In the genomic region with DNA sequence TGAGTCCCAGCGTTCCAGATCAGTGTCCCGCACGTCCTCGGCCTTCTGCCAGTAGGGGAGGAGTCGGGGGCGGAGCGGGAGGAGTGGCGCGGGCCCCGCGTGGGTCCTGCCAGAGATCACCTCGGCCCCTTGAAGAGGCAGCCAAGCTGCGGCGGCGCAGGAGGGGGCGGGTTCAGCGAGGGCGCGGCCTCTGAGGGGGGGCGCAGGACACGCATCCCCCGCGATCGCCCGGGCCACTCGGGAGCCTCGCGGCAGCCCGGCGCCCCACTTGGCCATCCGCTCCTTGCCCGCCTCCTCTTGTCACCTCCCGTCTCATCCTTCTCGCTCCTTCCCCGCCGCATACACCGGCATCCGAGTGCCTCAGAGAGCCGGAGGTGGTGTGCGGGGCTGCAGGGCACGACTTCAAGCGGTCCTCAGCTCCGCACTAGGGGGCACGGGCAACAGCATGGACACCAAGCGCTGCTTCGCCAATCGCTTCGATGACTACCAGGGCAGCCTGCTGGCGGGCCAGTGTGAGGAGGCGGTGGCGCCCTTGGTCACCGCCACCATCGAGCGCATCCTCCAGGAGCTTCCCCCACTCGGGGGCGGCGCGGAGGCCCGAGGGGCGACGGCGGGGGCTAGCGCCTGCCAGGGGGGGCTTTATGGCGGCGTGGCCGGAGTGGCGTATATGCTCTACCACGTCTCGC, we compare ENCODE assay signal across 8 cellular contexts. TPM values are rescaled to one million over a fixed set of nuclear protein-coding genes. Genes with fewer than 3 reads are reported as not detected.
DNase-seq lines count a peak whose midpoint lies in the region; ATAC-seq, FAIRE-seq and TF ChIP-seq lines count a peak whose summit lies in the region.
"Not testable (repeated sequence)": the region's sequence is repeated elsewhere in the genome, so short reads cannot be mapped to it uniquely, and the experiment has no call there.

A gene (plus strand): TSS at position 236 of the 686 bp plus-strand sequence. CDS start 210 bp downstream, at position 446.

- H3K4me3 ChIP-seq in GM12864 (ENCODE audit: low read depth, low read length) (peak within 1 kb of the TSS; percentile 3; the same call in 1 of the 2 replicates), H1 (ENCODE audit: extremely low read depth in 1 of 4, insufficient read depth in 2 of 4, low read depth in 3 of 4, low read length in 4 of 4) (peak within 1 kb of the TSS in 3 of 4 experiments; percentile 2 to 53 (median 18); a peak in 4 of 8 replicates), kidney epithelial cell (ENCODE audit: low read depth, low read length) (peak within 1 kb of the TSS; percentile 30), trophoblast cell (ENCODE audit: low read depth, low read length) (peak within 1 kb of the TSS; percentile 48), tibial artery (peak within 1 kb of the TSS; percentile 53 to 60)

- WGBS in H1 (ENCODE audit: extremely low coverage in 1 of 2, insufficient coverage in 1 of 2, insufficient read length in 1 of 2, insufficient replicate concordance in 2 of 2, low coverage in 1 of 2, low lambda C conversion rate in 2 of 2, missing lambda C conversion rate in 1 of 2), 2 experiments: 13% methylated on average over 9 of the region's 69 CpGs; no CpG with 5 or more reads in 1 of the 2 experiments
- WGBS in trophoblast cell (ENCODE audit: extremely low coverage, insufficient coverage, insufficient read length): no CpG with 5 or more reads among the region's 69 CpGs

- not testable (repeated sequence) for DNase-seq in GM12864 (ENCODE audit: low read depth); kidney epithelial cell (ENCODE audit: low read depth); trophoblast cell
- DNase-seq in LoVo (ENCODE audit: low spot score) (peak; percentile 2), T-cell (peak in 8 of 34 experiments; percentile 1 to 24 (median 7)), activated gamma-delta T cell treated with Interleukin-2 at 50 U/mL for 16 hours (peak; percentile 16), H1 (ENCODE audit: low read depth in 1 of 2, low spot score in 2 of 2) (peak in 1 of 2 experiments; percentile 49), tibial artery (peak; percentile 12 to 58)

- not testable (repeated sequence) for H3K36me3 Mint-ChIP-seq in T-cell

- H2BK15ac ChIP-seq in H1 (ENCODE audit: low read length): not testable (repeated sequence)

- H2BK20ac ChIP-seq in H1 (ENCODE audit: low read length): not testable (repeated sequence)

- CTCF ChIA-PET in T-cell (lab: Charles Lee): not testable (repeated sequence)
- CTCF ChIA-PET in H1 (lab: Charles Lee; ENCODE audit: partially characterized antibody): interaction anchor here (1.3 kb wide), 1 partner anchor 97 kb away, joined by 3 read pairs; no protein-coding TSS in a partner anchor

- not testable (repeated sequence) for H4K91ac ChIP-seq in H1 (replicated peaks; ENCODE audit: insufficient read length, low read length); trophoblast cell (ENCODE audit: low read depth, low read length)

- not testable (repeated sequence) for FAIRE-seq in H1 (lab: Jason Lieb, UNC)

- peaks cover 8 to 12% (median 12%) of the 10 kb centered on the region in 3 donors for H3K4me1 Mint-ChIP-seq in T-cell

- H3K9ac ChIP-seq in H1 (replicated peaks in 1 of 4; ENCODE audit: extremely low read depth in 1 of 4, low read depth in 3 of 4, low read length in 3 of 4); trophoblast cell (ENCODE audit: low read length): not testable (repeated sequence)

- not testable (repeated sequence) for TF ChIP-seq RAD21 in H1 (IDR thresholded peaks at IDR 0.05 in 1 of 2, conservative IDR thresholded peaks at IDR 0.05 in 1 of 2; ENCODE audit: low read depth in 2 of 2, low read length in 2 of 2)

- not testable (repeated sequence) for TF ChIP-seq EP300 in H1 (IDR thresholded peaks at IDR 0.05; ENCODE audit: borderline replicate concordance in 1 of 2, low read depth in 2 of 2, low read length in 2 of 2)

- not testable (repeated sequence) for H3K9me3 Mint-ChIP-seq in T-cell

- H4K8ac ChIP-seq in H1 (ENCODE audit: extremely low read depth, insufficient read depth, low read length); trophoblast cell (ENCODE audit: low read depth, low read length): not testable (repeated sequence)

- peaks cover 10 to 35% of the 10 kb centered on the region in 2 donors for H3K27me3 Mint-ChIP-seq in T-cell

- not testable (repeated sequence) for H3K4me1 ChIP-seq in H1 (replicated peaks in 1 of 4; ENCODE audit: control insufficient read depth in 3 of 4, insufficient read depth in 4 of 4, low read length in 3 of 4); trophoblast cell (ENCODE audit: control insufficient read depth in 1 of 2, insufficient read depth in 2 of 2, low read length in 2 of 2); tibial artery

- H3K27me3 ChIP-seq in H1 (replicated peaks in 1 of 4; ENCODE audit: control insufficient read depth in 3 of 4, extremely low read depth in 1 of 4, insufficient read depth in 3 of 4, low read length in 3 of 4); kidney epithelial cell (ENCODE audit: control insufficient read depth, insufficient read depth, low read length); trophoblast cell (ENCODE audit: insufficient read depth, low read length); tibial artery: not testable (repeated sequence)

- H2BK120ac ChIP-seq in H1 (replicated peaks; ENCODE audit: low read depth, low read length); trophoblast cell (ENCODE audit: insufficient read depth, low read length, poor library complexity): not testable (repeated sequence)

- not testable (repeated sequence) for H2BK12ac ChIP-seq in H1 (ENCODE audit: low read depth, low read length); trophoblast cell (ENCODE audit: low read length)

- not testable (repeated sequence) for TF ChIP-seq CTCF in GM12864 (IDR thresholded peaks at IDR 0.05; ENCODE audit: low read depth, low read length, missing control alignments); H1 (IDR thresholded peaks at IDR 0.05; ENCODE audit: control extremely low read depth in 1 of 3, insufficient read depth in 1 of 3, low read depth in 1 of 3, low read length in 3 of 3); kidney epithelial cell (IDR thresholded peaks at IDR 0.05; ENCODE audit: insufficient read depth, low read length, poor library complexity, severe bottlenecking); tibial artery (IDR thresholded peaks at IDR 0.05)

- not testable (repeated sequence) for TF ChIP-seq POLR2A in H1 (IDR thresholded peaks at IDR 0.05; ENCODE audit: control extremely low read depth in 1 of 2, low read depth in 2 of 2, low read length in 2 of 2)

- H3K79me1 ChIP-seq in H1 (ENCODE audit: low read depth, low read length); trophoblast cell (ENCODE audit: low read length): not testable (repeated sequence)

- POLR2A ChIA-PET in T-cell (lab: Charles Lee); H1 (lab: Charles Lee; ENCODE audit: partially characterized antibody): not testable (repeated sequence)

- not testable (repeated sequence) for H2AK5ac ChIP-seq in H1 (ENCODE audit: low read depth, low read length); trophoblast cell (ENCODE audit: low read length)

- not testable (repeated sequence) for H3K27ac Mint-ChIP-seq in T-cell

- H3K23me2 ChIP-seq in H1 (ENCODE audit: low read depth, low read length): not testable (repeated sequence)

- H4K20me1 ChIP-seq in H1 (replicated peaks in 1 of 2; ENCODE audit: control insufficient read depth in 1 of 2, insufficient read depth in 2 of 2, low read length in 2 of 2): not testable (repeated sequence)

- not testable (repeated sequence) for H3K14ac ChIP-seq in H1 (ENCODE audit: insufficient read length); trophoblast cell (ENCODE audit: low read length)

- H2AFZ ChIP-seq in H1 (ENCODE audit: low read length): not testable (repeated sequence)
- H2AFZ ChIP-seq in trophoblast cell (ENCODE audit: insufficient read depth, low read length, poor library complexity): peak within 1 kb of the TSS; percentile 41

- intact Hi-C loops in tibial artery (cut with DNase I; ENCODE audit: low total_unique reads): not testable (repeated sequence)

- not testable (repeated sequence) for H3K9me3 ChIP-seq in H1 (ENCODE audit: insufficient read depth in 2 of 2, low read depth in 1 of 2, low read length in 1 of 2); trophoblast cell (ENCODE audit: insufficient read depth, low read depth, low read length); tibial artery

- not testable (repeated sequence) for H4K5ac ChIP-seq in H1 (ENCODE audit: insufficient read length, low read depth, low read length)

- H3K4me2 ChIP-seq in H1 (ENCODE audit: insufficient read depth in 1 of 2, low read depth in 2 of 2, low read length in 2 of 2) (peak within 1 kb of the TSS; percentile 58 to 59), trophoblast cell (ENCODE audit: low read length) (peak within 1 kb of the TSS; percentile 68)

- not testable (repeated sequence) for H2BK5ac ChIP-seq in H1 (ENCODE audit: low read depth, low read length); trophoblast cell (ENCODE audit: low read depth, low read length, poor library complexity)

- H3K23ac ChIP-seq in H1 (ENCODE audit: insufficient read length); trophoblast cell (ENCODE audit: low read length): not testable (repeated sequence)

- H3K79me2 ChIP-seq in H1 (ENCODE audit: control insufficient read depth in 1 of 2, insufficient read depth in 2 of 2, low read length in 2 of 2); trophoblast cell (ENCODE audit: control insufficient read depth, insufficient read depth, low read length, poor library complexity): not testable (repeated sequence)

- peak in 2 of 4 experiments; percentile 14 to 33 for ATAC-seq in T-cell (replicated peaks in 1 of 4)

- H3K36me3 ChIP-seq in H1 (ENCODE audit: control insufficient read depth in 2 of 4, insufficient read depth in 4 of 4, low read length in 3 of 4); kidney epithelial cell (ENCODE audit: control insufficient read depth, insufficient read depth, low read length); trophoblast cell (ENCODE audit: control insufficient read depth in 1 of 2, insufficient read depth in 2 of 2, low read length in 2 of 2); tibial artery: not testable (repeated sequence)

- H3K56ac ChIP-seq in H1 (replicated peaks; ENCODE audit: insufficient read length, low read depth, low read length): not testable (repeated sequence)

- not testable (repeated sequence) for H4K12ac ChIP-seq in trophoblast cell (ENCODE audit: low read depth, low read length)

- H3K4ac ChIP-seq in H1 (replicated peaks; ENCODE audit: insufficient read length, low read depth, low read length); trophoblast cell (ENCODE audit: low read depth, low read length): not testable (repeated sequence)

- peak within 1 kb of the TSS; percentile 72 to 79 (median 74) for H3K4me3 Mint-ChIP-seq in T-cell

- not testable (repeated sequence) for H3K18ac ChIP-seq in H1 (ENCODE audit: extremely low read depth, low read length); trophoblast cell (ENCODE audit: low read length)

- H3K27ac ChIP-seq in H1 (ENCODE audit: low read depth, low read length); trophoblast cell (ENCODE audit: low read depth, low read length); tibial artery: not testable (repeated sequence)

RNA-seq across cellular contexts. Expression of the gene that starts here (rescaled TPM):
- under 1 TPM; 0.09 to 0.70 (median 0.23) TPM for total RNA-seq in T-cell
- 0.36 and 0.37 TPM in 2 replicates for total RNA-seq in H1 (2021; fragmentation: NEBNext Ultra II Directional; extraction: Animal tissue kit (Norgen Biotek cat#: 25700))
- polyA plus RNA-seq in H1 (2011; rRNA removed): 0.11 and 0.24 TPM in 2 replicates
- 0.18 TPM for polyA plus RNA-seq in H1 (2011; cell fraction: cytosol; rRNA removed)
- 0.10 TPM for polyA plus RNA-seq in H1 (2011; cell fraction: nucleus; rRNA removed)
- 0.10 to 0.39 TPM (median 0.21 TPM) in 4 replicates for polyA plus RNA-seq in H1 (2012, experiment 1 of 2)
- polyA plus RNA-seq in H1 (2012, experiment 2 of 2): 0.12 TPM
- 0.10 TPM for polyA plus RNA-seq in H1 (2013, experiment 1 of 2)
- polyA plus RNA-seq in H1 (2013, experiment 2 of 2): 0.13 TPM
- polyA minus RNA-seq in H1 (2011; rRNA and poly(A)+ RNA removed): 0.09 and 0.12 TPM in 2 replicates
- polyA minus RNA-seq in H1 (2011; cell fraction: cytosol; rRNA and poly(A)+ RNA removed): 0.44 TPM
- 0.80 TPM for polyA minus RNA-seq in H1 (2011; cell fraction: nucleus; rRNA and poly(A)+ RNA removed)
- total RNA-seq in kidney epithelial cell: 0.13 and 0.27 TPM in 2 replicates
- polyA plus RNA-seq in trophoblast cell (2013): 0.10 and 0.11 TPM in 2 replicates

Comparison
In these comparisons a context has a peak if more than half of its experiments do, and no peak if none do; other contexts are left out.
1. H3K4me3 ChIP-seq: peak in every context shown above with its lines; median percentile 56 in tibial artery; 48 in trophoblast cell; 30 in kidney epithelial cell; 18 in H1; 3 in GM12864.